Comparison of ENCODE assay signal across 2 cellular contexts in genomic region chr14:38958589-38958988, GRCh38.
TF ChIP-seq lines count a peak whose summit lies in the region.

No MANE protein-coding gene starts in this region.

TF ChIP-seq in SK-N-SH, 30 proteins besides CTCF, POLR2A, EP300 and RAD21 (continued from another document):
- TF ChIP-seq SMC3 (IDR thresholded peaks at IDR 0.05; ENCODE audit: low read depth, low read length) = no peak
- TF ChIP-seq CHD2 (IDR thresholded peaks at IDR 0.05; ENCODE audit: low read length, partially characterized antibody) = no peak

TF ChIP-seq in SK-N-SH treated with all-trans-retinoic acid at 6 μM for 48 hours, 23 proteins besides CTCF, POLR2A, EP300 and RAD21 (continued from another document):
- no peak for TF ChIP-seq CSRNP3 (CRISPR knock-in tag; IDR thresholded peaks at IDR 0.05)
- TF ChIP-seq ZNF70 (CRISPR knock-in tag; IDR thresholded peaks at IDR 0.05) = no peak
